Comparison of ENCODE assay signal across 11 cellular contexts in the genomic region with DNA sequence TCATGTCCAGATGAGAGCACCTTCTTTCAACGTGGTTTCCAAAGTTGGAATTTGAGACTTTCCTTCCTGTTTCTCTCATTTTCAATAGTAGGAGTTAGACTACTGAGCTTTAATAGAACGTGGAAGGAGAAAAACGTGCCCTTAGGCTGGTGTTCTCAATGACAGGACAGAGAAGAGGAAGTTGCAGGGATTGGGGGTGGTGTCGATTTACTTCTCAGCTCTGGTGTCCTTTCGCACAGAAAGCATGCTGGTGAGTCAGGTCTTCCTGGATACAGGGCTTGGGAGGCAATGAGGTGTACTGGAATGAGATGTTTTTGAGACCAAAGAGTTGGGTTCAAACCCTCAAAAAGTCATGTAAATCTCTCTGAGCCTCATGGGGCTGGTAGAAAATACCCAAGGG.
DNase-seq lines count a peak whose midpoint lies in the region; ATAC-seq, FAIRE-seq and TF ChIP-seq lines count a peak whose summit lies in the region.
"Had no signal": no experiment of that assay in that cellular context is flagged by ENCODE, and none has a peak within 500 bp of the region (broad histone marks: within the 10 kb centered on the region; RNA-seq: fewer than 3 reads in every experiment).

No MANE protein-coding gene starts in this region.

- no peaks in the 10 kb centered on the region for H3K9me3 ChIP-seq in naive thymus-derived CD4-positive, alpha-beta T cell (ENCODE audit: control insufficient read depth in 2 of 3, low read length in 3 of 3)
- no peaks in the 10 kb centered on the region for H3K9me3 ChIP-seq in esophagus muscularis mucosa

- no peak overlapping the region for H3K27ac Mint-ChIP-seq in naive thymus-derived CD4-positive, alpha-beta T cell
- H3K27ac Mint-ChIP-seq in immature natural killer cell = peak overlapping the region in 2 of 6 donors; percentile 62
- H3K27ac Mint-ChIP-seq: activated naive CD8-positive, alpha-beta T cell treated with anti-CD3 and anti-CD28 coated beads for 36 hours had no signal

- peaks cover 0 to 6% (median 0%) of the 10 kb centered on the region in 11 donors for H3K9me3 Mint-ChIP-seq in naive thymus-derived CD4-positive, alpha-beta T cell
- no peaks in the 10 kb centered on the region for H3K9me3 Mint-ChIP-seq in immature natural killer cell

- H3K4me3 ChIP-seq in GM12865 (ENCODE audit: low read depth, low read length) = no peak overlapping the region
- H3K4me3 ChIP-seq in bronchial epithelial cell (ENCODE audit: low read depth, low read length) = no peak overlapping the region
- H3K4me3 ChIP-seq in naive thymus-derived CD4-positive, alpha-beta T cell (ENCODE audit: low read length) = no peak overlapping the region
- H3K4me3 ChIP-seq in esophagus muscularis mucosa = no peak overlapping the region

- H3K4me1 Mint-ChIP-seq in naive thymus-derived CD4-positive, alpha-beta T cell = peaks cover 0 to 25% (median 7%) of the 10 kb centered on the region in 7 donors
- H3K4me1 Mint-ChIP-seq in immature natural killer cell = peaks cover 31 to 70% of the 10 kb centered on the region in 2 donors

- H3K4me1 ChIP-seq in naive thymus-derived CD4-positive, alpha-beta T cell (ENCODE audit: control insufficient read depth in 2 of 2, insufficient read depth in 2 of 2, low read length in 2 of 2) = peaks cover 0 to 7% of the 10 kb centered on the region in 2 donors
- peaks cover 7 to 17% (median 11%) of the 10 kb centered on the region in 4 donors for H3K4me1 ChIP-seq in esophagus muscularis mucosa

- DNase-seq in GM12865 (ENCODE audit: low read depth) = peak; percentile 21
- DNase-seq in NCI-H69 (lab: John Stamatoyannopoulos, UW) = peak; percentile 6
- DNase-seq in bronchial epithelial cell (ENCODE audit: low read depth) = peak; percentile 95
- DNase-seq in naive thymus-derived CD4-positive, alpha-beta T cell = no peak
- DNase-seq in immature natural killer cell = no peak
- no peak for DNase-seq in AG08396 (ENCODE audit: low spot score)
- DNase-seq in esophagus muscularis mucosa (ENCODE audit: extremely low spot score) = no peak
- DNase-seq: activated naive CD8-positive, alpha-beta T cell treated with anti-CD3 and anti-CD28 coated beads for 36 hours; occipital lobe had no signal

- ATAC-seq in naive thymus-derived CD4-positive, alpha-beta T cell = peak; percentile 70
- ATAC-seq in HG02885 (IDR thresholded peaks at IDR 0.05; ENCODE audit: poor library complexity, unreplicated experiment) = no peak

- peaks cover 9 to 23% (median 17%) of the 10 kb centered on the region in 5 donors for H3K36me3 Mint-ChIP-seq in naive thymus-derived CD4-positive, alpha-beta T cell
- peaks cover 9 to 31% (median 28%) of the 10 kb centered on the region in 3 donors for H3K36me3 Mint-ChIP-seq in immature natural killer cell

- TF ChIP-seq CTCF in GM12865 (IDR thresholded peaks at IDR 0.05; ENCODE audit: insufficient read depth, low read depth, low read length, missing control alignments) (no peak), bronchial epithelial cell (IDR thresholded peaks at IDR 0.05; ENCODE audit: insufficient read depth, low read length, severe bottlenecking) (no peak), esophagus muscularis mucosa (IDR thresholded peaks at IDR 0.05) (no peak)

- no peaks in the 10 kb centered on the region for H3K36me3 ChIP-seq in bronchial epithelial cell (ENCODE audit: control insufficient read depth, insufficient read depth, low read length)
- no peaks in the 10 kb centered on the region for H3K36me3 ChIP-seq in naive thymus-derived CD4-positive, alpha-beta T cell (ENCODE audit: control insufficient read depth in 2 of 3, insufficient read depth in 3 of 3, low read length in 3 of 3)
- H3K36me3 ChIP-seq in esophagus muscularis mucosa = no peaks in the 10 kb centered on the region

- no peak for TF ChIP-seq POLR2A in esophagus muscularis mucosa (IDR thresholded peaks at IDR 0.05; ENCODE audit: low read depth)

- H3K27me3 ChIP-seq in bronchial epithelial cell (ENCODE audit: control insufficient read depth, insufficient read depth, low read length) (no peaks in the 10 kb centered on the region), esophagus muscularis mucosa (no peaks in the 10 kb centered on the region)
- no peaks in the 10 kb centered on the region for H3K27me3 ChIP-seq in naive thymus-derived CD4-positive, alpha-beta T cell (ENCODE audit: control insufficient read depth in 2 of 2, insufficient read depth in 2 of 2, low read length in 2 of 2)

- CTCF ChIA-PET in naive thymus-derived CD4-positive, alpha-beta T cell (lab: Charles Lee) = no interaction called here

- no peaks in the 10 kb centered on the region for H3K27me3 Mint-ChIP-seq in naive thymus-derived CD4-positive, alpha-beta T cell
- H3K27me3 Mint-ChIP-seq in immature natural killer cell (ENCODE audit: low read depth in 3 of 3) = peaks cover under 1 to 7% (median 2%) of the 10 kb centered on the region in 3 donors
- H3K27me3 Mint-ChIP-seq: activated naive CD8-positive, alpha-beta T cell treated with anti-CD3 and anti-CD28 coated beads for 36 hours had no signal

- intact Hi-C loops in naive thymus-derived CD4-positive, alpha-beta T cell (cut with micrococcal nuclease) = no loop called here
- intact Hi-C loops in esophagus muscularis mucosa (cut with DNase I) = no loop called here

- 72% methylated on average over 5 of the region's 5 CpGs for WGBS in esophagus muscularis mucosa

- no peak overlapping the region for H3K27ac ChIP-seq in naive thymus-derived CD4-positive, alpha-beta T cell (ENCODE audit: low read depth, low read length)
- H3K27ac ChIP-seq in esophagus muscularis mucosa (replicated peaks in 1 of 4) = no peak overlapping the region

- POLR2A ChIA-PET in naive thymus-derived CD4-positive, alpha-beta T cell (lab: Charles Lee) = no interaction called here

- FAIRE-seq in bronchial epithelial cell (lab: Jason Lieb, UNC) = peak; percentile 50
- FAIRE-seq: frontal cortex had no signal

- no peak overlapping the region for H3K4me3 Mint-ChIP-seq in naive thymus-derived CD4-positive, alpha-beta T cell
- H3K4me3 Mint-ChIP-seq in immature natural killer cell = no peak overlapping the region
- H3K4me3 Mint-ChIP-seq: activated naive CD8-positive, alpha-beta T cell treated with anti-CD3 and anti-CD28 coated beads for 36 hours had no signal

- TF ChIP-seq EP300 in esophagus muscularis mucosa (IDR thresholded peaks at IDR 0.05) = no peak

Comparison
In these comparisons a context has a peak if more than half of its experiments do, and no peak if none do; other contexts are left out.
1. DNase-seq: peak in GM12865 (single experiment), NCI-H69 (single experiment) and bronchial epithelial cell (single experiment); none in naive thymus-derived CD4-positive, alpha-beta T cell (0 of 9), immature natural killer cell (0 of 3), AG08396 (single experiment) and esophagus muscularis mucosa (single experiment).